Comparison of ENCODE assay signal across 8 cellular contexts in genomic region chr1:228276361-228276831, GRCh38.
DNase-seq lines count a peak whose midpoint lies in the region; ATAC-seq, FAIRE-seq and TF ChIP-seq lines count a peak whose summit lies in the region.

No MANE protein-coding gene starts in this region.

- FAIRE-seq in GM12891 (lab: Jason Lieb, UNC): no peak

- intact Hi-C loops in heart right ventricle (cut with DNase I) (loop anchor here in 1 of 10 donors (10.0 kb wide), 1 partner anchor 128 kb away; the partner anchor contains the start of gene TRIM11), sigmoid colon (cut with DNase I) (loop anchor here (10.0 kb wide), 1 partner anchor 142 kb away; no protein-coding TSS in a partner anchor)

- 33 to 47% methylated on average over 37 of the region's 37 CpGs for WGBS in heart right ventricle, 2 donors
- 46 to 49% methylated on average over 37 of the region's 37 CpGs for WGBS in sigmoid colon, 2 donors

- peak overlapping the region; percentile 68 for H3K4me3 ChIP-seq in SJCRH30
- peak overlapping the region; percentile 28 to 78 (median 66) for H3K4me3 ChIP-seq in heart right ventricle
- peak overlapping the region; percentile 51 to 72 (median 59) for H3K4me3 ChIP-seq in sigmoid colon

- no peak for TF ChIP-seq POLR2A in sigmoid colon (IDR thresholded peaks at IDR 0.05)
- no peak for TF ChIP-seq POLR2A in GM12891 (IDR thresholded peaks at IDR 0.05; ENCODE audit: low read depth, low read length)

- no peak for TF ChIP-seq CTCF in heart right ventricle (IDR thresholded peaks at IDR 0.05)
- no peak for TF ChIP-seq CTCF in sigmoid colon (IDR thresholded peaks at IDR 0.05)

- no peak for TF ChIP-seq EP300 in sigmoid colon (IDR thresholded peaks at IDR 0.05)

- H3K27me3 ChIP-seq in SJCRH30 (no peaks in the 10 kb centered on the region), heart right ventricle (no peaks in the 10 kb centered on the region), sigmoid colon (no peaks in the 10 kb centered on the region)

- no peaks in the 10 kb centered on the region for H3K9me3 ChIP-seq in SJCRH30 (replicated peaks)
- H3K9me3 ChIP-seq in heart right ventricle: no peaks in the 10 kb centered on the region
- no peaks in the 10 kb centered on the region for H3K9me3 ChIP-seq in sigmoid colon

- peak; percentile 67 to 69 for DNase-seq in SJCRH30
- peak in 1 of 2 donors; percentile 17 for DNase-seq in heart right ventricle
- peak; percentile 70 for DNase-seq in sigmoid colon
- DNase-seq in GM19240 (ENCODE audit: insufficient read length, low spot score): no peak
- no peak for DNase-seq in NOMO-1 treated with dmso at 0.1 percent for 144 hours (lab: John Stamatoyannopoulos, UW; ENCODE audit: unreplicated experiment)
- no peak for DNase-seq in activated CD4-positive, CD25-positive, alpha-beta regulatory T cell treated with anti-CD3 and anti-CD28 coated beads, Interleukin-2, amount 50 U/mL, for 72 hours
- DNase-seq in GM12891 (ENCODE audit: insufficient read length, low spot score): no peak

- H3K36me3 ChIP-seq in SJCRH30: no peaks in the 10 kb centered on the region
- H3K36me3 ChIP-seq in heart right ventricle: peaks cover 0 to 91% (median 22%) of the 10 kb centered on the region in 9 donors
- no peaks in the 10 kb centered on the region for H3K36me3 ChIP-seq in sigmoid colon

- ATAC-seq in GM19043 (IDR thresholded peaks at IDR 0.05; ENCODE audit: low read depth, unreplicated experiment): peak; percentile 27
- peak in 1 of 8 donors; percentile 1 for ATAC-seq in heart right ventricle

- H3K4me1 ChIP-seq in SJCRH30 (no peaks in the 10 kb centered on the region), heart right ventricle (peaks cover 0 to 38% (median 13%) of the 10 kb centered on the region in 9 donors), sigmoid colon (peaks cover 0 to 26% (median 19%) of the 10 kb centered on the region in 4 donors)

- H3K27ac ChIP-seq in SJCRH30 (peak overlapping the region; percentile 82), heart right ventricle (peak overlapping the region in 6 of 10 donors; percentile 10 to 73 (median 48)), sigmoid colon (peak overlapping the region; percentile 74 to 80 (median 78))

TF ChIP-seq in GM12891, 5 proteins besides CTCF, POLR2A, EP300 and RAD21:
- TF ChIP-seq TAF1 (IDR thresholded peaks at IDR 0.05; ENCODE audit: low read depth, low read length) (no peak), POU2F2 (IDR thresholded peaks at IDR 0.05; ENCODE audit: low read depth, low read length) (no peak), PAX5 (IDR thresholded peaks at IDR 0.05; ENCODE audit: insufficient read depth, low read length, severe bottlenecking) (no peak), SPI1 (IDR thresholded peaks at IDR 0.05; ENCODE audit: low read depth, low read length) (no peak), POLR2AphosphoS5 (IDR thresholded peaks at IDR 0.05; ENCODE audit: low read depth, low read length) (no peak)

Comparison
In these comparisons a context has a peak if more than half of its experiments do, and no peak if none do; other contexts are left out.
1. DNase-seq: peak in SJCRH30 (2 of 2) and sigmoid colon (single experiment); none in GM19240 (single experiment), NOMO-1 treated with dmso at 0.1 percent for 144 hours (single experiment), activated CD4-positive, CD25-positive, alpha-beta regulatory T cell treated with anti-CD3 and anti-CD28 coated beads, Interleukin-2, amount 50 U/mL, for 72 hours (single experiment) and GM12891 (single experiment).
2. Peak in every context shown above with its lines, with median percentiles within 50 percentile points of each other: H3K27ac ChIP-seq and H3K4me3 ChIP-seq.